In genomic region chr17:61466246-61466645, GRCh38 we compare ENCODE assay signal across 29 cellular contexts. TPM values are rescaled to one million over a fixed set of nuclear protein-coding genes. Genes with fewer than 3 reads are reported as not detected.
DNase-seq lines count a peak whose midpoint lies in the region; ATAC-seq, FAIRE-seq and TF ChIP-seq lines count a peak whose summit lies in the region.
"Had no signal": no experiment of that assay in that cellular context is flagged by ENCODE, and none has a peak within 500 bp of the region (broad histone marks: within the 10 kb centered on the region; RNA-seq: fewer than 3 reads in every experiment).

No MANE protein-coding gene starts in this region.

- in situ Hi-C loops in HepG2 (cut with HindIII; ENCODE audit: extremely low pct_ligation_motif_present, low pct_unique_long_range_greater_than_20kb): no loop called here

- POLR2A ChIA-PET in HepG2 (lab: Yijun Ruan, JAX): no interaction called here

- H3K36me3 ChIP-seq in right lobe of liver (no peaks in the 10 kb centered on the region), HepG2 (replicated peaks in 1 of 2; ENCODE audit: control insufficient read depth in 1 of 2, insufficient read depth in 2 of 2, low read length in 2 of 2) (no peaks in the 10 kb centered on the region), fibroblast of lung (ENCODE audit: control insufficient read depth, insufficient read depth, low read length) (peaks cover 25% of the 10 kb centered on the region), sigmoid colon (no peaks in the 10 kb centered on the region)

- 60% methylated on average over 7 of the region's 7 CpGs for WGBS in right lobe of liver (ENCODE audit: insufficient coverage, low coverage, low lambda C conversion rate, missing lambda C conversion rate)
- WGBS in HepG2 (ENCODE audit: low lambda C conversion rate): 85% methylated on average over 7 of the region's 7 CpGs
- WGBS in sigmoid colon, 2 donors: 89 to 90% methylated on average over 7 of the region's 7 CpGs

- H3K9ac ChIP-seq in HepG2 (ENCODE audit: insufficient read depth, low read depth, low read length) (no peak overlapping the region), fibroblast of lung (ENCODE audit: insufficient read depth, low read length) (no peak overlapping the region)

- H3K27ac ChIP-seq in right lobe of liver (no peak overlapping the region), HepG2 (ENCODE audit: extremely low read length, insufficient read depth, low read length) (no peak overlapping the region), fibroblast of lung (ENCODE audit: insufficient read depth, low read length) (peak overlapping the region; percentile 45), sigmoid colon (no peak overlapping the region)
- H3K27ac ChIP-seq: C4-2B, SK-N-MC had no signal

- H4K20me1 ChIP-seq in HepG2 (ENCODE audit: insufficient read depth, low read length) (no peaks in the 10 kb centered on the region), fibroblast of lung (ENCODE audit: control insufficient read depth, extremely low read depth, insufficient read depth, low read length) (no peaks in the 10 kb centered on the region)

- H3K4me1 ChIP-seq in right lobe of liver (no peaks in the 10 kb centered on the region), HepG2 (ENCODE audit: insufficient read depth, low read length) (peaks cover 58% of the 10 kb centered on the region), fibroblast of lung (ENCODE audit: control insufficient read depth, extremely low read depth, insufficient read depth, low read length) (peaks cover 65% of the 10 kb centered on the region), sigmoid colon (peaks cover 0 to 13% (median 6%) of the 10 kb centered on the region in 4 donors)

- no peak for TF ChIP-seq CTCF in right lobe of liver (IDR thresholded peaks at IDR 0.05)
- no peak for TF ChIP-seq CTCF in HepG2 (CRISPR knock-in tag; IDR thresholded peaks at IDR 0.05)
- TF ChIP-seq CTCF in fibroblast of lung (conservative IDR thresholded peaks at IDR 0.05 in 1 of 2, IDR thresholded peaks at IDR 0.05 in 1 of 2; ENCODE audit: low read depth in 1 of 2, low read length in 2 of 2): no peak
- TF ChIP-seq CTCF in sigmoid colon (IDR thresholded peaks at IDR 0.05): no peak

- no TSS peak for BruUV-seq in HepG2 (replicated peaks; lab: Mats Ljungman, UMichigan)

- no peak overlapping the region for H3K4me3 ChIP-seq in right lobe of liver
- H3K4me3 ChIP-seq in HepG2 (replicated peaks in 1 of 3; ENCODE audit: insufficient read depth in 1 of 3, low read depth in 2 of 3, low read length in 3 of 3): no peak overlapping the region
- no peak overlapping the region for H3K4me3 ChIP-seq in fibroblast of lung (replicated peaks in 1 of 4; ENCODE audit: control extremely low read depth in 1 of 4, insufficient read depth in 1 of 4, low read depth in 3 of 4, low read length in 4 of 4)
- H3K4me3 ChIP-seq in sigmoid colon: no peak overlapping the region
- H3K4me3 ChIP-seq: SK-N-MC had no signal

- intact Hi-C loops in right lobe of liver (cut with DNase I) (no loop called here), HepG2 (cut with micrococcal nuclease; ENCODE audit: unreplicated experiment) (no loop called here), sigmoid colon (cut with DNase I) (no loop called here)

- H3K9me3 ChIP-seq in right lobe of liver (no peaks in the 10 kb centered on the region), HepG2 (ENCODE audit: low read length) (no peaks in the 10 kb centered on the region), fibroblast of lung (ENCODE audit: control insufficient read depth, insufficient read depth, low read depth, low read length) (no peaks in the 10 kb centered on the region), sigmoid colon (no peaks in the 10 kb centered on the region)

- no peak for FAIRE-seq in HepG2 (lab: Jason Lieb, UNC)
- FAIRE-seq: A204.1, G401.6, GM12892, GM18507 had no signal

- H3K79me2 ChIP-seq in HepG2 (ENCODE audit: insufficient read depth, low read length) (no peaks in the 10 kb centered on the region), fibroblast of lung (ENCODE audit: control insufficient read depth, insufficient read depth, low read length) (peaks cover 94% of the 10 kb centered on the region)

- H3K27me3 ChIP-seq in right lobe of liver (peaks cover 0 to 7% of the 10 kb centered on the region in 2 donors), HepG2 (ENCODE audit: control insufficient read depth in 1 of 2, insufficient read depth in 2 of 2, low read length in 2 of 2) (no peaks in the 10 kb centered on the region), fibroblast of lung (ENCODE audit: control insufficient read depth, insufficient read depth, low read length) (no peaks in the 10 kb centered on the region), sigmoid colon (peaks cover 10 to 29% (median 24%) of the 10 kb centered on the region in 3 donors)

- DNase-seq in right lobe of liver (peak in 2 of 3 donors; percentile 10 to 28), HepG2 (ENCODE audit: low spot score) (no peak), fibroblast of lung (ENCODE audit: low read depth in 2 of 2) (no peak), sigmoid colon (peak; percentile 5), midbrain (lab: John Stamatoyannopoulos, UW) (no peak)
- DNase-seq in effector CD4-positive, alpha-beta T cell: no peak
- DNase-seq: Calu3; CD8-positive, alpha-beta memory T cell; DMS153; H7; HFFc6; KBM-7; MM.1S; NCI-H1092; NCI-H1436; NCI-H187 treated with DMSO at 0.1 percent for 48 hours; NCI-H2107; NCI-H446 treated with DMSO at 0.1 percent for 48 hours; NCI-H526 treated with DMSO at 0.1 percent for 48 hours; SHP77 had no signal

- no peak for TF ChIP-seq RAD21 in HepG2 (CRISPR knock-in tag; IDR thresholded peaks at IDR 0.05)

- no peak overlapping the region for H2AFZ ChIP-seq in HepG2 (ENCODE audit: low read length)
- no peak overlapping the region for H2AFZ ChIP-seq in fibroblast of lung (ENCODE audit: low read length)

- H3K4me2 ChIP-seq in HepG2 (ENCODE audit: low read depth, low read length) (no peak overlapping the region), fibroblast of lung (ENCODE audit: extremely low read depth, insufficient read depth, low read length) (peak overlapping the region; percentile 23)

- no peak for TF ChIP-seq EP300 in HepG2 (IDR thresholded peaks at IDR 0.05; ENCODE audit: low read depth in 2 of 2, low read length in 2 of 2)
- no peak for TF ChIP-seq EP300 in HepG2 (CRISPR knock-in tag; IDR thresholded peaks at IDR 0.05; ENCODE audit: borderline replicate concordance)
- no peak for TF ChIP-seq EP300 in sigmoid colon (IDR thresholded peaks at IDR 0.05)

- CTCF ChIA-PET in HepG2 (lab: Yijun Ruan, JAX; ENCODE audit: low intra/inter-chr PET ratio, low total read pairs): no interaction called here

- TF ChIP-seq POLR2A in right lobe of liver (IDR thresholded peaks at IDR 0.05): no peak
- TF ChIP-seq POLR2A in HepG2 (IDR thresholded peaks at IDR 0.05; ENCODE audit: insufficient read depth in 1 of 2, low read depth in 2 of 2, low read length in 2 of 2): no peak
- TF ChIP-seq POLR2A in sigmoid colon (IDR thresholded peaks at IDR 0.05): no peak

- ATAC-seq in right lobe of liver: no peak
- no peak for ATAC-seq in HepG2
- ATAC-seq in HG02678 (IDR thresholded peaks at IDR 0.05; ENCODE audit: unreplicated experiment): no peak

TF ChIP-seq in HepG2, 621 proteins besides CTCF, POLR2A, EP300 and RAD21 (continues in another document):
- no peak for TF ChIP-seq ZNF704 (CRISPR knock-in tag; IDR thresholded peaks at IDR 0.05; ENCODE audit: borderline replicate concordance)
- no peak for TF ChIP-seq ADNP (CRISPR knock-in tag; IDR thresholded peaks at IDR 0.05)
- TF ChIP-seq HNRNPK (IDR thresholded peaks at IDR 0.05; ENCODE audit: low read depth, low read length, poor library complexity, severe bottlenecking): no peak
- TF ChIP-seq ZNF607 (CRISPR knock-in tag; IDR thresholded peaks at IDR 0.05; ENCODE audit: borderline replicate concordance): no peak
- no peak for TF ChIP-seq CBX2 (IDR thresholded peaks at IDR 0.05; ENCODE audit: low read depth, low read length)
- TF ChIP-seq CBX2 (CRISPR knock-in tag; IDR thresholded peaks at IDR 0.05; ENCODE audit: low read depth): no peak
- TF ChIP-seq ZNF616 (CRISPR knock-in tag; IDR thresholded peaks at IDR 0.05; ENCODE audit: low read depth): no peak

RNA-seq across cellular contexts. Expression of gene TBX4, which starts 14.0 kb away (rescaled TPM):
- total RNA-seq in right lobe of liver (not detected), HepG2 (2016; rRNA removed; fragmentation: Illumina TruSeq; extraction: Trizol) (0.86 and 1.1 TPM in 2 replicates), fibroblast of lung (35.2 and 44.1 TPM in 2 replicates), sigmoid colon (not detected)
- 0.10 and 0.35 TPM in 2 replicates for total RNA-seq in HepG2 (2016; cell fraction: cytosol; rRNA removed; fragmentation: Illumina TruSeq; extraction: Trizol; ENCODE audit: low read depth)
- total RNA-seq in HepG2 (2016; cell fraction: insoluble cytoplasmic fraction; rRNA removed; fragmentation: Illumina TruSeq; extraction: Trizol): 0.92 and 1.3 TPM in 2 replicates
- total RNA-seq in HepG2 (2016; cell fraction: membrane; rRNA removed; fragmentation: Illumina TruSeq; extraction: Trizol): 1.1 and 1.5 TPM in 2 replicates
- total RNA-seq in HepG2 (2016; cell fraction: nucleus; rRNA removed; fragmentation: Illumina TruSeq; extraction: Trizol): 1.1 and 1.3 TPM in 2 replicates
- polyA plus RNA-seq in HepG2 (2011; rRNA removed) (0.11 and 0.17 TPM in 2 replicates), fibroblast of lung (84.3 and 93.9 TPM in 2 replicates), sigmoid colon (not detected)
- polyA plus RNA-seq in HepG2 (2011; cell fraction: cytosol; rRNA removed): 0.05 and 0.09 TPM in 2 replicates
- polyA plus RNA-seq in HepG2 (2011; cell fraction: nucleus; rRNA removed): 0.29 and 0.48 TPM in 2 replicates
- polyA plus RNA-seq in HepG2 (2012): 0.15 and 0.40 TPM in 2 replicates
- 0.14 and 0.16 TPM in 2 replicates for polyA plus RNA-seq in HepG2 (2016; cell fraction: cytosol; fragmentation: Illumina TruSeq; extraction: Trizol; ENCODE audit: low read depth)
- polyA plus RNA-seq in HepG2 (2016; cell fraction: insoluble cytoplasmic fraction; fragmentation: Illumina TruSeq; extraction: Trizol; ENCODE audit: low read depth): 1.2 and 1.7 TPM in 2 replicates
- polyA plus RNA-seq in HepG2 (2016; cell fraction: membrane; fragmentation: Illumina TruSeq; extraction: Trizol; ENCODE audit: low read depth): 0.49 and 0.62 TPM in 2 replicates
- 1.8 and 2.4 TPM in 2 replicates for polyA plus RNA-seq in HepG2 (2016; cell fraction: nucleus; fragmentation: Illumina TruSeq; extraction: Trizol; ENCODE audit: insufficient read depth, low read depth)
- polyA minus RNA-seq in HepG2 (2011; rRNA and poly(A)+ RNA removed; ENCODE audit: low replicate concordance): not detected in 2 replicates
- polyA minus RNA-seq in HepG2 (2011; cell fraction: cytosol; rRNA and poly(A)+ RNA removed): not detected in 2 replicates
- polyA minus RNA-seq in HepG2 (2011; cell fraction: nucleus; rRNA and poly(A)+ RNA removed): not detected in 2 replicates
- polyA plus RNA-seq in fibroblast of lung (2012): 55.1 and 85.4 TPM in 2 replicates
- 133 and 151 TPM in 2 replicates for polyA minus RNA-seq in fibroblast of lung (ENCODE audit: low replicate concordance)
- total RNA-seq: Calu3; CD8-positive, alpha-beta memory T cell; Daoy; H7; RPMI7951 had no signal
- polyA plus RNA-seq: CD8-positive, alpha-beta memory T cell had no signal

Comparison
In these comparisons a context has a peak if more than half of its experiments do, and no peak if none do; other contexts are left out.
1. DNase-seq: peak in right lobe of liver (2 of 3) and sigmoid colon (single experiment); none in HepG2 (single experiment), fibroblast of lung (0 of 2), effector CD4-positive, alpha-beta T cell (single experiment) and midbrain (single experiment).
2. RNA of gene TBX4, which starts 14.0 kb away (total RNA-seq): 35.2 to 44.1 TPM in fibroblast of lung; 0.10 to 1.5 TPM in HepG2, not detected in right lobe of liver and not detected in sigmoid colon; every median in the first group is over 10 times any median in the second.